20 cellular contexts compared by ENCODE assay signal in genomic region chr6:34580707-34581560, GRCh38. TPM values are rescaled to one million over a fixed set of nuclear protein-coding genes. Genes with fewer than 3 reads are reported as not detected.
DNase-seq lines count a peak whose midpoint lies in the region; ATAC-seq, FAIRE-seq and TF ChIP-seq lines count a peak whose summit lies in the region.
"Had no signal": no experiment of that assay in that cellular context is flagged by ENCODE, and none has a peak within 500 bp of the region (broad histone marks: within the 10 kb centered on the region; RNA-seq: fewer than 3 reads in every experiment).

No MANE protein-coding gene starts in this region.

- H3K27ac Mint-ChIP-seq in CD8-positive, alpha-beta T cell: peak overlapping the region; percentile 30
- H3K27ac Mint-ChIP-seq in T-helper 17 cell: no peak overlapping the region
- H3K27ac Mint-ChIP-seq: activated CD4-positive, alpha-beta T cell treated with anti-CD3 and anti-CD28 coated beads, Interleukin-2, amount 10 ng/mL, durations not matched to agents 24 days and 14 days had no signal

- DNase-seq in CD8-positive, alpha-beta T cell: no peak
- DNase-seq in H7 (peak; percentile 43), GM12878 (ENCODE audit: low read depth, low spot score) (no peak), medulla oblongata (ENCODE audit: extremely low spot score) (peak; percentile 24), cerebellar cortex (ENCODE audit: low spot score) (no peak), T-helper 17 cell (no peak)
- DNase-seq: activated CD4-positive, alpha-beta T cell treated with anti-CD3 and anti-CD28 coated beads, Interleukin-2, amount 10 ng/mL, durations not matched to agents 24 days and 14 days; activated CD8-positive, alpha-beta memory T cell treated with anti-CD3 and anti-CD28 coated beads, Interleukin-2, amount 50 U/mL, for 4 hours; activated effector memory CD4-positive, alpha-beta T cell treated with anti-CD3 and anti-CD28 coated beads, Interleukin-2, amount 50 U/mL, for 16 hours; effector CD8-positive, alpha-beta T cell; NCI-H1105 treated with DMSO at 0.1 percent for 48 hours; Peyer's patch had no signal

- no peak for FAIRE-seq in GM12878 (lab: Jason Lieb, UNC)

- H3K4me3 ChIP-seq in CD8-positive, alpha-beta T cell (ENCODE audit: low read depth, low read length): no peak overlapping the region
- H3K4me3 ChIP-seq in H7 (ENCODE audit: insufficient read depth, low read depth, low read length): no peak overlapping the region
- H3K4me3 ChIP-seq in GM12878: no peak overlapping the region
- H3K4me3 ChIP-seq: esophagus muscularis mucosa, lung, Peyer's patch, thoracic aorta had no signal

- no peaks in the 10 kb centered on the region; the same call in 1 of the 2 replicates for H4K20me1 ChIP-seq in GM12878 (ENCODE audit: control insufficient read depth, insufficient read depth)

- no peaks in the 10 kb centered on the region for H3K27me3 Mint-ChIP-seq in CD8-positive, alpha-beta T cell (ENCODE audit: low read depth)
- H3K27me3 Mint-ChIP-seq in T-helper 17 cell: no peaks in the 10 kb centered on the region
- H3K27me3 Mint-ChIP-seq: activated CD4-positive, alpha-beta T cell treated with anti-CD3 and anti-CD28 coated beads, Interleukin-2, amount 10 ng/mL, durations not matched to agents 24 days and 14 days; central memory CD8-positive, alpha-beta T cell had no signal

- POLR2A ChIA-PET in CD8-positive, alpha-beta T cell (lab: Charles Lee): interaction anchor here (0.6 kb wide), 1 partner anchor 10 kb away, joined by 3 read pairs; no protein-coding TSS in a partner anchor
- POLR2A ChIA-PET in GM12878 (lab: Charles Lee): no interaction called here

- H3K4me3 Mint-ChIP-seq in CD8-positive, alpha-beta T cell: no peak overlapping the region
- H3K4me3 Mint-ChIP-seq in T-helper 17 cell: no peak overlapping the region
- H3K4me3 Mint-ChIP-seq: activated CD4-positive, alpha-beta T cell treated with anti-CD3 and anti-CD28 coated beads, Interleukin-2, amount 10 ng/mL, durations not matched to agents 24 days and 14 days; central memory CD8-positive, alpha-beta T cell had no signal

- no peak overlapping the region for H3K9ac ChIP-seq in GM12878 (ENCODE audit: control insufficient read depth, insufficient read depth, low read length)

- TF ChIP-seq CTCF in CD8-positive, alpha-beta T cell (IDR thresholded peaks at IDR 0.05): no peak
- no peak for TF ChIP-seq CTCF in GM12878 (IDR thresholded peaks at IDR 0.05 in 2 of 3, conservative IDR thresholded peaks at IDR 0.05 in 1 of 3; ENCODE audit: control insufficient read depth in 2 of 3, extremely low read depth in 1 of 3, insufficient read depth in 1 of 3, low read depth in 3 of 3, low read length in 3 of 3)

- no peaks in the 10 kb centered on the region for H3K27me3 ChIP-seq in CD8-positive, alpha-beta T cell (ENCODE audit: insufficient read depth, low read length)
- H3K27me3 ChIP-seq in H7 (ENCODE audit: control insufficient read depth, insufficient read depth, low read length) (no peaks in the 10 kb centered on the region), GM12878 (replicated peaks in 1 of 2; ENCODE audit: control insufficient read depth in 2 of 2, insufficient read depth in 2 of 2, low read length in 1 of 2) (no peaks in the 10 kb centered on the region)
- H3K27me3 ChIP-seq: esophagus muscularis mucosa, Peyer's patch had no signal

- RAD21 ChIA-PET in GM12878 (lab: Charles Lee; ENCODE audit: unreplicated experiment): no interaction called here

- no TSS peak for BruUV-seq in GM12878 (replicated peaks; lab: Mats Ljungman, UMichigan)

- WGBS in GM12878 (ENCODE audit: insufficient coverage, insufficient replicate concordance, low lambda C conversion rate, missing lambda C conversion rate): 89% methylated on average over 6 of the region's 6 CpGs

- peaks cover 3% of the 10 kb centered on the region for H3K4me1 Mint-ChIP-seq in CD8-positive, alpha-beta T cell (ENCODE audit: low read depth)
- peaks cover 14% of the 10 kb centered on the region for H3K4me1 Mint-ChIP-seq in T-helper 17 cell

- TF ChIP-seq RAD21 in GM12878 (IDR thresholded peaks at IDR 0.05; ENCODE audit: insufficient read depth, low read depth, low read length): no peak

- no peak for TF ChIP-seq POLR2A in GM12878 (IDR thresholded peaks at IDR 0.05; ENCODE audit: low read depth, low read length)

- SMC1A ChIA-PET in GM12878 (lab: Charles Lee; ENCODE audit: uncharacterized antibody, unreplicated experiment): interaction anchor here (1.3 kb wide), 2 partner anchors 29 to 121 kb away, joined by 4 read pairs; no protein-coding TSS in a partner anchor

- H3K79me2 ChIP-seq in GM12878 (ENCODE audit: control insufficient read depth, insufficient read depth, low read length): no peaks in the 10 kb centered on the region

- CTCF ChIA-PET in CD8-positive, alpha-beta T cell (lab: Charles Lee): no interaction called here
- CTCF ChIA-PET in GM12878 (lab: Yijun Ruan, JAX): interaction anchor here (1.3 to 1.4 kb wide), 4 partner anchors 28 to 210 kb away, joined by 4 to 6 read pairs (median 4); partner anchors contain the start of gene BLTP3A

- no peak overlapping the region for H3K4me2 ChIP-seq in GM12878 (ENCODE audit: control insufficient read depth, insufficient read depth)

- ATAC-seq in CD8-positive, alpha-beta T cell: no peak
- ATAC-seq in GM12878 (no peak; the same call in 1 of the 3 replicates), HG02759 (IDR thresholded peaks at IDR 0.05; ENCODE audit: unreplicated experiment) (no peak), T-helper 17 cell (no peak), HG02981 (IDR thresholded peaks at IDR 0.05; ENCODE audit: unreplicated experiment) (no peak)
- ATAC-seq: sciatic nerve had no signal

- in situ Hi-C loops in GM12878 (cut with MboI): no loop called here

- no peak overlapping the region for H3K27ac ChIP-seq in CD8-positive, alpha-beta T cell (ENCODE audit: low read depth, low read length)
- no peak overlapping the region for H3K27ac ChIP-seq in GM12878 (ENCODE audit: control insufficient read depth, insufficient read depth)
- H3K27ac ChIP-seq: esophagus muscularis mucosa, Peyer's patch, thoracic aorta had no signal

- no peak overlapping the region for H2AFZ ChIP-seq in GM12878 (ENCODE audit: control insufficient read depth, low read depth, low read length)

- H3K4me1 ChIP-seq in CD8-positive, alpha-beta T cell (ENCODE audit: insufficient read depth, low read length): no peaks in the 10 kb centered on the region
- H3K4me1 ChIP-seq in GM12878 (ENCODE audit: control insufficient read depth, insufficient read depth, low read length): no peaks in the 10 kb centered on the region
- H3K4me1 ChIP-seq: Peyer's patch had no signal

- no peaks in the 10 kb centered on the region for H3K9me3 Mint-ChIP-seq in CD8-positive, alpha-beta T cell
- H3K9me3 Mint-ChIP-seq: activated CD4-positive, alpha-beta T cell treated with anti-CD3 and anti-CD28 coated beads, Interleukin-2, amount 10 ng/mL, durations not matched to agents 24 days and 14 days; central memory CD8-positive, alpha-beta T cell had no signal

- no peak for TF ChIP-seq EP300 in GM12878 (IDR thresholded peaks at IDR 0.05; ENCODE audit: borderline replicate concordance in 1 of 2, control insufficient read depth in 1 of 2, low read depth in 2 of 2, low read length in 2 of 2)

- H3K36me3 Mint-ChIP-seq in CD8-positive, alpha-beta T cell: peaks cover 16% of the 10 kb centered on the region
- no peaks in the 10 kb centered on the region for H3K36me3 Mint-ChIP-seq in T-helper 17 cell (ENCODE audit: low read depth)

- intact Hi-C loops in CD8-positive, alpha-beta T cell (cut with DNase I, micrococcal nuclease): no loop called here
- intact Hi-C loops in GM12878 (cut with micrococcal nuclease; ENCODE audit: unreplicated experiment): no loop called here

- no peaks in the 10 kb centered on the region for H3K9me3 ChIP-seq in CD8-positive, alpha-beta T cell (ENCODE audit: low read length)
- H3K9me3 ChIP-seq in GM12878 (replicated peaks; ENCODE audit: control insufficient read depth, insufficient read depth, low read length) (no peaks in the 10 kb centered on the region), T-helper 17 cell (ENCODE audit: control insufficient read depth, low read length, poor library complexity, severe bottlenecking) (no peaks in the 10 kb centered on the region)
- H3K9me3 ChIP-seq: esophagus muscularis mucosa, Peyer's patch, thoracic aorta had no signal

- no peaks in the 10 kb centered on the region for H3K36me3 ChIP-seq in CD8-positive, alpha-beta T cell (ENCODE audit: insufficient read depth, low read length)
- H3K36me3 ChIP-seq in H7 (replicated peaks; ENCODE audit: control insufficient read depth, insufficient read depth, low read length) (no peaks in the 10 kb centered on the region), GM12878 (ENCODE audit: control insufficient read depth in 2 of 2, insufficient read depth in 2 of 2, low read length in 1 of 2) (peaks cover 0 to 8% of the 10 kb centered on the region in 2 experiments; a peak in 3 of 4 replicates)
- H3K36me3 ChIP-seq: Peyer's patch, thoracic aorta had no signal

TF ChIP-seq in GM12878, 131 proteins besides CTCF, POLR2A, EP300 and RAD21:
- peak; percentile 4; the same call in 1 of the 2 replicates for TF ChIP-seq POLR2AphosphoS2 (IDR thresholded peaks at IDR 0.05; ENCODE audit: low read depth, low read length)
- no peak for TF ChIP-seq MYB (IDR thresholded peaks at IDR 0.05; ENCODE audit: borderline replicate concordance, low read depth, low read length)

RNA-seq across cellular contexts. Expression of gene SPDEF, which starts 24.8 kb away (rescaled TPM):
- total RNA-seq in CD8-positive, alpha-beta T cell: under 1 TPM; 0.22 to 0.43 TPM
- total RNA-seq in H7 (2014; rRNA removed; shearing (Covaris generic)): 0.11 and 0.21 TPM in 2 replicates
- 0.27 TPM in 1 of 2 replicates, not detected in the other for total RNA-seq in GM12878 (2013; cell fraction: nucleolus; rRNA removed)
- not detected in 2 replicates for total RNA-seq in GM12878 (2014; rRNA removed)
- not detected in 2 replicates for total RNA-seq in GM12878 (2014; rRNA removed; fragmentation: Illumina TruSeq; extraction: Trizol)
- total RNA-seq in GM12878 (2021): not detected in 2 replicates
- not detected for polyA plus RNA-seq in GM12878 (2011; ENCODE audit: low read depth)
- polyA plus RNA-seq in GM12878 (2011; rRNA removed): not detected in 2 replicates
- polyA plus RNA-seq in GM12878 (2011; cell fraction: cytosol; rRNA removed): 0.03 and 0.07 TPM in 2 replicates
- polyA plus RNA-seq in GM12878 (2011; cell fraction: nucleus; rRNA removed): 0.06 and 0.18 TPM in 2 replicates
- not detected in 2 replicates for polyA plus RNA-seq in GM12878 (2012)
- not detected in 2 replicates for polyA plus RNA-seq in GM12878 (2014; fragmentation: Illumina TruSeq; extraction: Trizol)
- polyA plus RNA-seq in GM12878 (2014; fragmentation: Nextera tagmentation; extraction: Ambion mirVana): not detected
- polyA plus RNA-seq in GM12878 (2014; rRNA removed): not detected in 2 replicates
- polyA plus RNA-seq in GM12878 (2016; fragmentation: Nextera tagmentation; extraction: Ambion mirVana): not detected
- not detected in 2 replicates for polyA minus RNA-seq in GM12878 (2011; rRNA and poly(A)+ RNA removed)
- not detected in 2 replicates for polyA minus RNA-seq in GM12878 (2011; cell fraction: cytosol; rRNA and poly(A)+ RNA removed)
- polyA minus RNA-seq in GM12878 (2011; cell fraction: nucleus; rRNA and poly(A)+ RNA removed): not detected in 2 replicates
- total RNA-seq in T-helper 17 cell: under 1 TPM; 0.23 to 0.35 TPM
- total RNA-seq: activated CD4-positive, alpha-beta T cell treated with anti-CD3 and anti-CD28 coated beads, Interleukin-2, amount 10 ng/mL, durations not matched to agents 24 days and 14 days; esophagus muscularis mucosa; osteocyte; sciatic nerve; thoracic aorta had no signal

Comparison
In these comparisons a context has a peak if more than half of its experiments do, and no peak if none do; other contexts are left out.
1. DNase-seq: peak in H7 (single experiment) and medulla oblongata (single experiment); none in CD8-positive, alpha-beta T cell (0 of 7), GM12878 (single experiment), cerebellar cortex (single experiment) and T-helper 17 cell (0 of 3).